11 cellular contexts compared by ENCODE assay signal in genomic region chr3:32493437-32494414, GRCh38. TPM values are rescaled to one million over a fixed set of nuclear protein-coding genes. Genes with fewer than 3 reads are reported as not detected.
A peak's percentile ranks its signal among the peaks of the same experiment; 100 is the strongest.
DNase-seq lines count a peak whose midpoint lies in the region; ATAC-seq, FAIRE-seq and TF ChIP-seq lines count a peak whose summit lies in the region.
"Had no signal": no experiment of that assay in that cellular context is flagged by ENCODE, and none has a peak within 500 bp of the region (broad histone marks: within the 10 kb centered on the region; RNA-seq: fewer than 3 reads in every experiment).

No MANE protein-coding gene starts in this region.

- H3K27me3 ChIP-seq in foreskin keratinocyte = no peaks in the 10 kb centered on the region
- H3K27me3 ChIP-seq in vagina = no peaks in the 10 kb centered on the region

- H3K4me1 Mint-ChIP-seq in activated CD4-positive, alpha-beta T cell treated with anti-CD3 and anti-CD28 coated beads for 36 hours = peaks cover 19% of the 10 kb centered on the region
- H3K4me1 Mint-ChIP-seq in activated CD4-positive, alpha-beta T cell treated with anti-CD3 and anti-CD28 coated beads, Interleukin-2, amount 10 ng/mL, durations not matched to agents 7 days and 5 days = peaks cover 21% of the 10 kb centered on the region
- H3K4me1 Mint-ChIP-seq in stimulated activated effector memory CD8-positive, alpha-beta T cell treated with anti-CD3 and anti-CD28 coated beads, Interleukin-12 subunit alpha, Interleukin-12 subunit beta, amount 100 ng/mL, for 72 hours = peaks cover 16% of the 10 kb centered on the region
- H3K4me1 Mint-ChIP-seq: H9 had no signal

- H3K27me3 Mint-ChIP-seq in activated CD4-positive, alpha-beta T cell treated with anti-CD3 and anti-CD28 coated beads for 36 hours = no peaks in the 10 kb centered on the region
- H3K27me3 Mint-ChIP-seq in activated CD4-positive, alpha-beta T cell treated with anti-CD3 and anti-CD28 coated beads, Interleukin-2, amount 10 ng/mL, durations not matched to agents 7 days and 5 days = no peaks in the 10 kb centered on the region
- H3K27me3 Mint-ChIP-seq: type B pancreatic cell had no signal

- no peak overlapping the region for H3K27ac Mint-ChIP-seq in activated CD4-positive, alpha-beta T cell treated with anti-CD3 and anti-CD28 coated beads for 36 hours
- H3K27ac Mint-ChIP-seq in activated CD4-positive, alpha-beta T cell treated with anti-CD3 and anti-CD28 coated beads, Interleukin-2, amount 10 ng/mL, durations not matched to agents 7 days and 5 days = no peak overlapping the region
- no peak overlapping the region for H3K27ac Mint-ChIP-seq in stimulated activated effector memory CD8-positive, alpha-beta T cell treated with anti-CD3 and anti-CD28 coated beads, Interleukin-12 subunit alpha, Interleukin-12 subunit beta, amount 100 ng/mL, for 72 hours
- H3K27ac Mint-ChIP-seq: H9, type B pancreatic cell had no signal

- no peak overlapping the region for H3K27ac ChIP-seq in foreskin keratinocyte
- no peak overlapping the region for H3K27ac ChIP-seq in vagina
- H3K27ac ChIP-seq: A549 had no signal

- TF ChIP-seq CTCF in foreskin keratinocyte (conservative IDR thresholded peaks at IDR 0.05) = no peak
- no peak for TF ChIP-seq CTCF in vagina (IDR thresholded peaks at IDR 0.05)

- FAIRE-seq in RCC 7860 (lab: Jason Lieb, UNC) = peak; percentile 30
- FAIRE-seq: A549 had no signal

- no peak for DNase-seq in activated CD4-positive, alpha-beta T cell treated with anti-CD3 and anti-CD28 coated beads for 36 hours
- DNase-seq in activated CD4-positive, alpha-beta T cell treated with anti-CD3 and anti-CD28 coated beads, Interleukin-2, amount 10 ng/mL, durations not matched to agents 7 days and 5 days = no peak
- DNase-seq in RCC 7860 (ENCODE audit: low spot score) (peak; percentile 14), foreskin keratinocyte (no peak), NCI-H1092 treated with DMSO at 0.1 percent for 48 hours (lab: John Stamatoyannopoulos, UW) (no peak), vagina (ENCODE audit: extremely low spot score in 2 of 2) (no peak)
- DNase-seq in stimulated activated effector memory CD8-positive, alpha-beta T cell treated with anti-CD3 and anti-CD28 coated beads, Interleukin-12 subunit alpha, Interleukin-12 subunit beta, amount 100 ng/mL, for 72 hours (ENCODE audit: low spot score in 2 of 2) = no peak
- DNase-seq: H9 had no signal

- peaks cover 17% of the 10 kb centered on the region for H3K36me3 Mint-ChIP-seq in activated CD4-positive, alpha-beta T cell treated with anti-CD3 and anti-CD28 coated beads for 36 hours (ENCODE audit: low read depth)
- peaks cover 19% of the 10 kb centered on the region for H3K36me3 Mint-ChIP-seq in activated CD4-positive, alpha-beta T cell treated with anti-CD3 and anti-CD28 coated beads, Interleukin-2, amount 10 ng/mL, durations not matched to agents 7 days and 5 days (ENCODE audit: low read depth)
- peaks cover 45% of the 10 kb centered on the region for H3K36me3 Mint-ChIP-seq in stimulated activated effector memory CD8-positive, alpha-beta T cell treated with anti-CD3 and anti-CD28 coated beads, Interleukin-12 subunit alpha, Interleukin-12 subunit beta, amount 100 ng/mL, for 72 hours

- ATAC-seq in activated CD4-positive, alpha-beta T cell treated with anti-CD3 and anti-CD28 coated beads for 36 hours = peak; percentile 53
- ATAC-seq in HG02763 (IDR thresholded peaks at IDR 0.05; ENCODE audit: unreplicated experiment) (peak; percentile 85), foreskin keratinocyte (no peak)
- peak; percentile 86 for ATAC-seq in stimulated activated effector memory CD8-positive, alpha-beta T cell treated with anti-CD3 and anti-CD28 coated beads, Interleukin-12 subunit alpha, Interleukin-12 subunit beta, amount 100 ng/mL, for 72 hours

- H3K9me3 ChIP-seq in vagina = no peaks in the 10 kb centered on the region
- H3K9me3 ChIP-seq: A549 had no signal

- no peak overlapping the region for H3K4me3 Mint-ChIP-seq in activated CD4-positive, alpha-beta T cell treated with anti-CD3 and anti-CD28 coated beads for 36 hours
- H3K4me3 Mint-ChIP-seq in activated CD4-positive, alpha-beta T cell treated with anti-CD3 and anti-CD28 coated beads, Interleukin-2, amount 10 ng/mL, durations not matched to agents 7 days and 5 days = no peak overlapping the region
- H3K4me3 Mint-ChIP-seq in stimulated activated effector memory CD8-positive, alpha-beta T cell treated with anti-CD3 and anti-CD28 coated beads, Interleukin-12 subunit alpha, Interleukin-12 subunit beta, amount 100 ng/mL, for 72 hours = no peak overlapping the region
- H3K4me3 Mint-ChIP-seq: H9, type B pancreatic cell had no signal

- no peak for TF ChIP-seq POLR2A in vagina (IDR thresholded peaks at IDR 0.05)

- no peaks in the 10 kb centered on the region for H3K9me3 Mint-ChIP-seq in activated CD4-positive, alpha-beta T cell treated with anti-CD3 and anti-CD28 coated beads for 36 hours (ENCODE audit: low read depth)
- H3K9me3 Mint-ChIP-seq in activated CD4-positive, alpha-beta T cell treated with anti-CD3 and anti-CD28 coated beads, Interleukin-2, amount 10 ng/mL, durations not matched to agents 7 days and 5 days = no peaks in the 10 kb centered on the region
- H3K9me3 Mint-ChIP-seq in stimulated activated effector memory CD8-positive, alpha-beta T cell treated with anti-CD3 and anti-CD28 coated beads, Interleukin-12 subunit alpha, Interleukin-12 subunit beta, amount 100 ng/mL, for 72 hours = no peaks in the 10 kb centered on the region
- H3K9me3 Mint-ChIP-seq: H9, type B pancreatic cell had no signal

- H3K4me1 ChIP-seq in foreskin keratinocyte = peaks cover 9% of the 10 kb centered on the region
- H3K4me1 ChIP-seq in vagina = peaks cover 46% of the 10 kb centered on the region

- intact Hi-C loops in activated CD4-positive, alpha-beta T cell treated with anti-CD3 and anti-CD28 coated beads for 36 hours (cut with DNase I, micrococcal nuclease) = no loop called here
- intact Hi-C loops in vagina (cut with DNase I) = no loop called here

- no peak overlapping the region for H3K4me3 ChIP-seq in vagina
- H3K4me3 ChIP-seq: A549 had no signal

- POLR2A ChIA-PET in activated CD4-positive, alpha-beta T cell treated with anti-CD3 and anti-CD28 coated beads for 36 hours (lab: Charles Lee) = no interaction called here
- POLR2A ChIA-PET in activated CD4-positive, alpha-beta T cell treated with anti-CD3 and anti-CD28 coated beads, Interleukin-2, amount 10 ng/mL, durations not matched to agents 7 days and 5 days (lab: Charles Lee) = no interaction called here

- CTCF ChIA-PET in activated CD4-positive, alpha-beta T cell treated with anti-CD3 and anti-CD28 coated beads for 36 hours (lab: Charles Lee) = interaction anchor here (0.6 to 1.0 kb wide), 3 partner anchors 29 to 872 kb away, joined by 3 to 4 read pairs (median 3); no protein-coding TSS in a partner anchor
- CTCF ChIA-PET in activated CD4-positive, alpha-beta T cell treated with anti-CD3 and anti-CD28 coated beads, Interleukin-2, amount 10 ng/mL, durations not matched to agents 7 days and 5 days (lab: Charles Lee) = interaction anchor here (0.6 to 1.4 kb wide), 3 partner anchors 100 to 316 kb away, joined by 3 read pairs; no protein-coding TSS in a partner anchor

- peaks cover 0 to 4% of the 10 kb centered on the region in 2 donors for H3K36me3 ChIP-seq in vagina

RNA-seq across cellular contexts. Expression of gene CMTM6, which starts 8.9 kb away (rescaled TPM):
- total RNA-seq in activated CD4-positive, alpha-beta T cell treated with anti-CD3 and anti-CD28 coated beads for 36 hours = 10 to 100 TPM; 33.6 to 48.0 TPM
- total RNA-seq in activated CD4-positive, alpha-beta T cell treated with anti-CD3 and anti-CD28 coated beads, Interleukin-2, amount 10 ng/mL, durations not matched to agents 7 days and 5 days = 10 to 100 TPM; 55.2 to 57.1 TPM
- total RNA-seq in foreskin keratinocyte (64.3 and 66.8 TPM in 2 replicates), vagina (28.0 TPM)
- 24.3 and 29.0 TPM in 2 replicates for polyA plus RNA-seq in foreskin keratinocyte
